Comparison of ENCODE assay signal across 8 cellular contexts in the genomic region with DNA sequence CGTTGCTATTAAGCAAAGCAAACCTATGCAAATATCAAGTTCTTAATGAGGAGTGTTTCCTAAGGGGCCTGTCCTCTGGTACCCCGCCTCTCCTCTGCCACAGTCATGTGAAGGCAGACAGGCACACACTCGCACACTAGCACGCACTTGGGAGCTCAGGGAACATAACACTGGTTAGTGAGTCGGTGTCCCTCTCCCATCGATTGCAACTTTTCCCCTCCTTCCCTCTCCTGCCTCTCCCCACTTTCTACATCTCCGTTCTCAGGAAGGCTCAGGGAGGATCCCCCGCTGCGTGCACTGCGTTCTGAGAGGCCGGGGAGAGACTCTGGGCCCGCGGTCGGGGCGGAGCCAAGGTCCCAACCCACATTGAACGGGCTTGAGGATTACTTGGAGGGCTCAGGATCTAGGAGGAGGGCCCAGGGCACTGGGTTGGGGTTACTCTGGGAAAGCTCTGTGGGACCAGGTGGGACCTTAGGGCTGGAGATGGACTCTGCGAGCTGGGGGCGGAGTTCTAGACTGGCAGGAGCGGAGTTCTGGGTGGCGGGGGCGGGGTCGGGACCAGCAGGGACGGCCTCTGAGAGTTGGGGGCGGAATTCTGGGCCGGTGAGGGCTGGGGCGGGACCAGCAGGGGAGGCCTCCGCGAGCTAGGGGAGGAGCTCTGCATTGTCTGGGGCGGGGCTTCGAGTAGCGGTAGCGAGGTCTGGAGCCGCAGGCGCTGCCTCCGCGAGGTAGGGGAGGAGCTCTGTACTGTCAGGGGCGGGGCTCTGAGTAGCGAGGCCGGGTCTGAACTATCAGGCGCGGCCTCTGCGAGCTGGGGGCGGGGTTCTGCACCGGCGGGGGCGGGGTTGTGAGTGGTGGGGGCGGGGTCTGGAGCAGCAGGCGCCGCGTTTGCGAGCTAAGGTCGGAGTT. TPM values are rescaled to one million over a fixed set of nuclear protein-coding genes. Genes with fewer than 3 reads are reported as not detected.
DNase-seq lines count a peak whose midpoint lies in the region; ATAC-seq and TF ChIP-seq lines count a peak whose summit lies in the region.

No MANE protein-coding gene starts in this region.

- H3K4me1 Mint-ChIP-seq in CD8-positive, alpha-beta T cell (ENCODE audit: low read depth) = peaks cover 21% of the 10 kb centered on the region
- H3K4me1 Mint-ChIP-seq in activated CD4-positive, alpha-beta memory T cell treated with anti-CD3 and anti-CD28 coated beads, Interleukin-2, amount 10 ng/mL, durations not matched to agents 7 days and 5 days = peaks cover 26% of the 10 kb centered on the region

- H3K27me3 Mint-ChIP-seq in CD8-positive, alpha-beta T cell (ENCODE audit: low read depth) = no peaks in the 10 kb centered on the region
- no peaks in the 10 kb centered on the region for H3K27me3 Mint-ChIP-seq in activated CD4-positive, alpha-beta memory T cell treated with anti-CD3 and anti-CD28 coated beads, Interleukin-2, amount 10 ng/mL, durations not matched to agents 7 days and 5 days

- peak overlapping the region; percentile 69 for H3K27ac ChIP-seq in CD8-positive, alpha-beta T cell (ENCODE audit: low read depth, low read length)
- H3K27ac ChIP-seq in HL-60 (replicated peaks) (peak overlapping the region; percentile 42), lower lobe of right lung (peak overlapping the region; percentile 99)

- CTCF ChIA-PET in CD8-positive, alpha-beta T cell (lab: Charles Lee) = interaction anchor here (0.6 to 1.7 kb wide), 3 partner anchors 7 to 1768 kb away, joined by 4 to 10 read pairs (median 5); no protein-coding TSS in a partner anchor
- CTCF ChIA-PET in activated CD4-positive, alpha-beta memory T cell treated with anti-CD3 and anti-CD28 coated beads, Interleukin-2, amount 10 ng/mL, durations not matched to agents 7 days and 5 days (lab: Charles Lee) = interaction anchor here (0.6 to 3.1 kb wide), 19 partner anchors 9 to 267 kb away, joined by 3 to 16 read pairs (median 4); no protein-coding TSS in a partner anchor

- no peak for TF ChIP-seq CTCF in CD8-positive, alpha-beta T cell (IDR thresholded peaks at IDR 0.05)
- TF ChIP-seq CTCF in HL-60 (IDR thresholded peaks at IDR 0.05; ENCODE audit: insufficient read depth, low read length) (no peak), lower lobe of right lung (IDR thresholded peaks at IDR 0.05) (no peak)

- peaks cover 15% of the 10 kb centered on the region for H3K4me1 ChIP-seq in CD8-positive, alpha-beta T cell (ENCODE audit: insufficient read depth, low read length)
- H3K4me1 ChIP-seq in lower lobe of right lung = peaks cover 38% of the 10 kb centered on the region

- peak overlapping the region; percentile 93 for H3K27ac Mint-ChIP-seq in CD8-positive, alpha-beta T cell
- peak overlapping the region; percentile 85 for H3K27ac Mint-ChIP-seq in activated CD4-positive, alpha-beta memory T cell treated with anti-CD3 and anti-CD28 coated beads, Interleukin-2, amount 10 ng/mL, durations not matched to agents 7 days and 5 days

- no peak overlapping the region for H3K4me3 Mint-ChIP-seq in CD8-positive, alpha-beta T cell
- no peak overlapping the region for H3K4me3 Mint-ChIP-seq in activated CD4-positive, alpha-beta memory T cell treated with anti-CD3 and anti-CD28 coated beads, Interleukin-2, amount 10 ng/mL, durations not matched to agents 7 days and 5 days

- H3K4me3 ChIP-seq in CD8-positive, alpha-beta T cell (ENCODE audit: low read depth, low read length) = peak overlapping the region; percentile 96
- H3K4me3 ChIP-seq in HL-60 (replicated peaks; ENCODE audit: insufficient read depth, low read length) (peak overlapping the region; percentile 77), lower lobe of right lung (peak overlapping the region; percentile 81)

- no peaks in the 10 kb centered on the region for H3K36me3 ChIP-seq in CD8-positive, alpha-beta T cell (ENCODE audit: insufficient read depth, low read length)
- H3K36me3 ChIP-seq in lower lobe of right lung = no peaks in the 10 kb centered on the region

- peaks cover 3% of the 10 kb centered on the region for H3K36me3 Mint-ChIP-seq in CD8-positive, alpha-beta T cell
- H3K36me3 Mint-ChIP-seq in activated CD4-positive, alpha-beta memory T cell treated with anti-CD3 and anti-CD28 coated beads, Interleukin-2, amount 10 ng/mL, durations not matched to agents 7 days and 5 days (ENCODE audit: low read depth) = peaks cover 10% of the 10 kb centered on the region

- intact Hi-C loops in CD8-positive, alpha-beta T cell (cut with DNase I, micrococcal nuclease) = loop anchor here (1.0 to 10.0 kb wide), 10 partner anchors 165 to 1898 kb away; partner anchors contain the start of genes PGM1 (in 2 of the 2), EFCAB7 (in 1 of the 2), ITGB3BP (in 1 of the 2) and JAK1 (in 1 of the 2)
- intact Hi-C loops in lower lobe of right lung (cut with DNase I) = no loop called here

- no peaks in the 10 kb centered on the region for H3K9me3 Mint-ChIP-seq in CD8-positive, alpha-beta T cell
- no peaks in the 10 kb centered on the region for H3K9me3 Mint-ChIP-seq in activated CD4-positive, alpha-beta memory T cell treated with anti-CD3 and anti-CD28 coated beads, Interleukin-2, amount 10 ng/mL, durations not matched to agents 7 days and 5 days

- H3K9me3 ChIP-seq in CD8-positive, alpha-beta T cell (ENCODE audit: low read length) = no peaks in the 10 kb centered on the region
- H3K9me3 ChIP-seq in lower lobe of right lung = no peaks in the 10 kb centered on the region

- POLR2A ChIA-PET in CD8-positive, alpha-beta T cell (lab: Charles Lee) = interaction anchor here (0.7 to 2.0 kb wide), 7 partner anchors 10 to 1634 kb away, joined by 3 to 11 read pairs (median 3); partner anchors contain the start of gene SLC35D1
- POLR2A ChIA-PET in activated CD4-positive, alpha-beta memory T cell treated with anti-CD3 and anti-CD28 coated beads, Interleukin-2, amount 10 ng/mL, durations not matched to agents 7 days and 5 days (lab: Charles Lee) = interaction anchor here (0.6 to 4.3 kb wide), 14 partner anchors 10 to 916 kb away, joined by 3 to 33 read pairs (median 3); partner anchors contain the start of gene DNAJC6

- peak; percentile 94 for ATAC-seq in CD8-positive, alpha-beta T cell
- ATAC-seq in GM19467 (IDR thresholded peaks at IDR 0.05; ENCODE audit: unreplicated experiment) (peak; percentile 95), lower lobe of right lung (peak; percentile 97)

- no peaks in the 10 kb centered on the region for H3K27me3 ChIP-seq in CD8-positive, alpha-beta T cell (ENCODE audit: insufficient read depth, low read length)
- H3K27me3 ChIP-seq in HL-60 (ENCODE audit: insufficient read depth, poor library complexity, severe bottlenecking) = peaks cover 8% of the 10 kb centered on the region
- no peaks in the 10 kb centered on the region for H3K27me3 ChIP-seq in lower lobe of right lung (ENCODE audit: low read depth)

- peak; percentile 97 to 99 (median 98) for DNase-seq in CD8-positive, alpha-beta T cell
- DNase-seq in HL-60 (ENCODE audit: low read depth in 1 of 2, low spot score in 1 of 2) (peak; percentile 88 to 99), NCI-H82 treated with DMSO at 0.1 percent for 48 hours (lab: John Stamatoyannopoulos, UW; ENCODE audit: unreplicated experiment) (peak; percentile 97), ecto neural progenitor cell (ENCODE audit: low spot score) (peak; percentile 98), lower lobe of right lung (peak; percentile 99)
- peak; percentile 99 for DNase-seq in activated CD4-positive, alpha-beta memory T cell treated with anti-CD3 and anti-CD28 coated beads, Interleukin-2, amount 10 ng/mL, durations not matched to agents 7 days and 5 days
- DNase-seq in stimulated activated CD4-positive, alpha-beta T cell treated with anti-CD3 and anti-CD28 coated beads, TNF-alpha, amount 100 ng/mL, for 1 hour (ENCODE audit: low read depth in 3 of 3, low spot score in 1 of 3) = peak; percentile 96 to 98 (median 97)

RNA-seq across cellular contexts. Expression of gene LEPR, which starts 0.5 kb away (rescaled TPM):
- under 1 TPM; 0.49 to 0.58 TPM for total RNA-seq in CD8-positive, alpha-beta T cell
- 1 to 10 TPM; 3.7 to 4.2 TPM for total RNA-seq in activated CD4-positive, alpha-beta memory T cell treated with anti-CD3 and anti-CD28 coated beads, Interleukin-2, amount 10 ng/mL, durations not matched to agents 7 days and 5 days
- 27.7 TPM for total RNA-seq in lower lobe of right lung

RNA-seq across cellular contexts. Expression of gene LEPROT, which starts 0.5 kb away (rescaled TPM):
- total RNA-seq in CD8-positive, alpha-beta T cell = 10 to 100 TPM; 10.3 to 16.5 TPM
- 10 to 100 TPM; 29.2 to 31.3 TPM for total RNA-seq in activated CD4-positive, alpha-beta memory T cell treated with anti-CD3 and anti-CD28 coated beads, Interleukin-2, amount 10 ng/mL, durations not matched to agents 7 days and 5 days
- 96.6 TPM for total RNA-seq in lower lobe of right lung

Comparison
In these comparisons a context has a peak if more than half of its experiments do, and no peak if none do; other contexts are left out.
1. Peak in every context shown above with its lines: DNase-seq, ATAC-seq, H3K4me3 ChIP-seq and H3K27ac ChIP-seq.
2. H3K27ac ChIP-seq: peak in every context shown above with its lines; median percentile 99 in lower lobe of right lung; 69 in CD8-positive, alpha-beta T cell; 42 in HL-60.